8 cellular contexts compared by ENCODE assay signal in genomic region chr14:89773644-89774316, GRCh38.
A peak's percentile ranks its signal among the peaks of the same experiment; 100 is the strongest.
DNase-seq lines count a peak whose midpoint lies in the region; ATAC-seq, FAIRE-seq and TF ChIP-seq lines count a peak whose summit lies in the region.

No MANE protein-coding gene starts in this region.

- H3K36me3 Mint-ChIP-seq in IgD-negative memory B cell: no peaks in the 10 kb centered on the region
- no peaks in the 10 kb centered on the region for H3K36me3 Mint-ChIP-seq in nephron progenitor cell (ENCODE audit: low read depth)

- no peak for FAIRE-seq in K562 (lab: Jason Lieb, UNC)

- no peaks in the 10 kb centered on the region for H3K9me1 ChIP-seq in K562 (ENCODE audit: control insufficient read depth, insufficient read depth, low read length)

- no peak for TF ChIP-seq EP300 in K562 (IDR thresholded peaks at IDR 0.05; ENCODE audit: low read length)

- H3K27ac ChIP-seq in K562 (ENCODE audit: extremely low read depth, low read depth, low read length): no peak overlapping the region
- H3K27ac ChIP-seq in vagina: no peak overlapping the region

- H3K4me2 ChIP-seq in K562 (ENCODE audit: insufficient read depth, low read length): no peak overlapping the region

- TF ChIP-seq POLR2A in K562 (conservative IDR thresholded peaks at IDR 0.05) (no peak), vagina (IDR thresholded peaks at IDR 0.05) (no peak)

- H3K4me3 ChIP-seq in K562 (no peak overlapping the region), vagina (no peak overlapping the region)

- CTCF ChIA-PET in K562 (lab: Yijun Ruan, JAX; ENCODE audit: low intra/inter-chr PET ratio): no interaction called here

- H3K27me3 Mint-ChIP-seq in IgD-negative memory B cell (peaks cover 9% of the 10 kb centered on the region), nephron progenitor cell (ENCODE audit: low read depth, poor library complexity) (peaks cover 15% of the 10 kb centered on the region)

- peak; percentile 86 for ATAC-seq in GM21576 (IDR thresholded peaks at IDR 0.05; ENCODE audit: unreplicated experiment)
- ATAC-seq in K562: peak; percentile 56; the same call in 2 of the 3 replicates

- intact Hi-C loops in K562 (cut with micrococcal nuclease): loop anchor here (10.0 kb wide), 1 partner anchor 141 kb away; no protein-coding TSS in a partner anchor
- intact Hi-C loops in vagina (cut with DNase I): no loop called here

- H3K9me3 ChIP-seq in K562 (replicated peaks; ENCODE audit: control insufficient read depth, insufficient read depth, low read depth, low read length) (no peaks in the 10 kb centered on the region), vagina (no peaks in the 10 kb centered on the region)

- no peaks in the 10 kb centered on the region for H3K79me2 ChIP-seq in K562 (ENCODE audit: control insufficient read depth, insufficient read depth, low read length)

- H3K4me1 ChIP-seq in K562 (replicated peaks in 1 of 2; ENCODE audit: control insufficient read depth in 2 of 2, insufficient read depth in 2 of 2, low read length in 2 of 2) (no peaks in the 10 kb centered on the region; a peak in 1 of 5 replicates), vagina (no peaks in the 10 kb centered on the region)

- TF ChIP-seq CTCF in K562 (IDR thresholded peaks at IDR 0.05 in 2 of 3, conservative IDR thresholded peaks at IDR 0.05 in 1 of 3; ENCODE audit: insufficient read depth in 2 of 3, low read depth in 1 of 3, low read length in 3 of 3) (no peak), nephron progenitor cell (IDR thresholded peaks at IDR 0.05) (no peak), vagina (IDR thresholded peaks at IDR 0.05) (no peak)

- H3K9ac ChIP-seq in K562 (ENCODE audit: insufficient read depth in 1 of 2, low read depth in 2 of 2, low read length in 2 of 2): no peak overlapping the region

- 0% methylated on average over 11 of the region's 12 CpGs for WGBS in K562 (ENCODE audit: insufficient coverage, low coverage, missing lambda C conversion rate)

- H3K4me3 Mint-ChIP-seq in IgD-negative memory B cell: peak overlapping the region in 3 of 4 donors; percentile 34 to 81 (median 53)
- no peak overlapping the region for H3K4me3 Mint-ChIP-seq in nephron progenitor cell

- H3K9me3 Mint-ChIP-seq in IgD-negative memory B cell: no peaks in the 10 kb centered on the region
- H3K9me3 Mint-ChIP-seq in nephron progenitor cell: no peaks in the 10 kb centered on the region

- no peak for TF ChIP-seq RAD21 in K562 (CRISPR knock-in tag; conservative IDR thresholded peaks at IDR 0.05 in 1 of 2, IDR thresholded peaks at IDR 0.05 in 1 of 2)

- POLR2A ChIA-PET in K562 (lab: Yijun Ruan, JAX): no interaction called here

- in situ Hi-C loops in K562 (cut with MboI): no loop called here

- H2AFZ ChIP-seq in K562 (ENCODE audit: low read depth, low read length): no peak overlapping the region

- H3K4me1 Mint-ChIP-seq in IgD-negative memory B cell (peaks cover 13 to 22% (median 15%) of the 10 kb centered on the region in 3 donors), nephron progenitor cell (peaks cover 18% of the 10 kb centered on the region)

- H3K27me3 ChIP-seq in K562 (ENCODE audit: control insufficient read depth in 2 of 2, insufficient read depth in 2 of 2, low read length in 2 of 2): no peaks in the 10 kb centered on the region; a peak in 1 of 5 replicates
- H3K27me3 ChIP-seq in vagina: no peaks in the 10 kb centered on the region

- H3K27ac Mint-ChIP-seq in IgD-negative memory B cell (peak overlapping the region in 1 of 3 donors; percentile 83), nephron progenitor cell (no peak overlapping the region)

- no TSS peak for BruUV-seq in K562 (replicated peaks; lab: Mats Ljungman, UMichigan)

- peak; percentile 24 for DNase-seq in GF-D8 (lab: John Stamatoyannopoulos, UW)
- peak; percentile 2 for DNase-seq in T-helper 22 cell (ENCODE audit: low read depth)
- peak in 2 of 4 experiments; percentile 6 to 12 for DNase-seq in K562 (ENCODE audit: extremely low read depth in 1 of 4, low spot score in 3 of 4)
- DNase-seq in nephron progenitor cell: peak; percentile 11
- no peak for DNase-seq in vagina (ENCODE audit: extremely low spot score in 2 of 2)
- DNase-seq in AG08396 (ENCODE audit: low spot score): no peak

- H3K36me3 ChIP-seq in K562 (ENCODE audit: control insufficient read depth, insufficient read depth, low read length): no peaks in the 10 kb centered on the region
- no peaks in the 10 kb centered on the region for H3K36me3 ChIP-seq in vagina

- no peaks in the 10 kb centered on the region for H4K20me1 ChIP-seq in K562 (replicated peaks; ENCODE audit: control insufficient read depth, insufficient read depth, low read length)

TF ChIP-seq in K562, 482 proteins besides CTCF, POLR2A, EP300 and RAD21:
- TF ChIP-seq ZNF316 (IDR thresholded peaks at IDR 0.05) (peak; percentile 3; the same call in 1 of the 2 replicates), NFE2 (IDR thresholded peaks at IDR 0.05; ENCODE audit: low read depth) (peak; percentile 80), C11orf30 (IDR thresholded peaks at IDR 0.05; ENCODE audit: low read depth) (peak; percentile 56; the same call in 1 of the 2 replicates), MAFG (tag; conservative IDR thresholded peaks at IDR 0.05) (peak; percentile 29; the same call in 1 of the 2 replicates), CC2D1A (IDR thresholded peaks at IDR 0.05) (no peak)

Comparison
In these comparisons a context has a peak if more than half of its experiments do, and no peak if none do; other contexts are left out.
1. DNase-seq: peak in GF-D8 (single experiment), T-helper 22 cell (single experiment) and nephron progenitor cell (single experiment); none in vagina (0 of 2) and AG08396 (single experiment).